Comparison of ENCODE assay signal across 22 cellular contexts in the genomic region with DNA sequence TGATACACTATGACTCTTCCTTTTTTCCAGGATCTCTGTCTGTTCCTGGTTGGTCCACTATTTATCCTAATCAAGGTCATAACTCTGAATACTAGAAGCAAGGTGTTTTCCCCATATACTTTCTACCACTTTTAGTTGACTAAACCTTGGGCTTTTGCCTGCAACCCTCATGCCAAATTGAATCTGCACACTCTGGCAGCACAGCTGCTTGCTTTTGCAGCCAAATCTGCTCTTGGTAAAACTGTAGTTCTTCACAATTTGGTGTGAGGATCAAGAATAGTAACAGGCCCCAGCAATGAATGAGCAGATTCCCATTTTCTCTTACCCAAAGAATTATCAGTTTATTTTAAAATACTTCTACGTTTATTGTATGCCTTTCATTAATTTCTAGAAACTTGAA.
"Had no signal": no experiment of that assay in that cellular context is flagged by ENCODE, and none has a peak within 500 bp of the region (broad histone marks: within the 10 kb centered on the region; RNA-seq: fewer than 3 reads in every experiment).

No MANE protein-coding gene starts in this region.

- DNase-seq: activated B cell treated with CpG ODN at 0.5 μM for 24 hours; activated CD4-positive, alpha-beta T cell treated with anti-CD3 and anti-CD28 coated beads for 48 hours; activated CD4-positive, alpha-beta T cell treated with anti-CD3 and anti-CD28 coated beads, Interleukin-2, amount 50 U/mL, for 1 hour; activated CD4-positive, alpha-beta T cell treated with anti-CD3 and anti-CD28 coated beads, Interleukin-2, amount 50 U/mL, for 48 hours; activated CD8-positive, alpha-beta memory T cell treated with anti-CD3 and anti-CD28 coated beads, Interleukin-2, amount 10 ng/mL, durations not matched to agents 7 days and 5 days; activated CD8-positive, alpha-beta memory T cell treated with anti-CD3 and anti-CD28 coated beads, Interleukin-2, amount 50 U/mL, for 4 hours; activated CD8-positive, alpha-beta T cell treated with anti-CD3 and anti-CD28 coated beads, Interleukin-2, amount 10 ng/mL, durations not matched to agents 7 days and 5 days; activated effector memory CD4-positive, alpha-beta T cell treated with anti-CD3 and anti-CD28 coated beads, Interleukin-2, amount 50 U/mL, for 16 hours; activated naive CD4-positive, alpha-beta T cell; activated naive CD4-positive, alpha-beta T cell treated with anti-CD3 and anti-CD28 coated beads, Interleukin-2, amount 10 ng/mL, durations not matched to agents 7 days and 5 days; activated naive CD8-positive, alpha-beta T cell treated with anti-CD3 and anti-CD28 coated beads, Interleukin-2, amount 10 ng/mL, durations not matched to agents 7 days and 5 days; activated T-cell treated with anti-CD3 and anti-CD28 coated beads, Interleukin-2, amount 50 U/mL, for 1 hour; activated T-cell treated with anti-CD3 and anti-CD28 coated beads, Interleukin-2, amount 50 U/mL, for 48 hours; central memory CD4-positive, alpha-beta T cell; cerebellar nuclear complex; effector memory CD4-positive, alpha-beta T cell; erythroblast; foreskin keratinocyte; gastrocnemius medialis; glutamatergic neuron; T-helper 2 cell; WERI-Rb-1 had no signal
